14 cellular contexts compared by ENCODE assay signal in genomic region chr6:160730911-160731310, GRCh38.
DNase-seq lines count a peak whose midpoint lies in the region; ATAC-seq and TF ChIP-seq lines count a peak whose summit lies in the region.
"Had no signal": no experiment of that assay in that cellular context is flagged by ENCODE, and none has a peak within 500 bp of the region (broad histone marks: within the 10 kb centered on the region; RNA-seq: fewer than 3 reads in every experiment).

No MANE protein-coding gene starts in this region.

- TF ChIP-seq CTCF in GM12864 (IDR thresholded peaks at IDR 0.05; ENCODE audit: low read depth, low read length, missing control alignments), result peak; percentile 48

- ATAC-seq in HG02981 (IDR thresholded peaks at IDR 0.05; ENCODE audit: unreplicated experiment), result peak; percentile 37
- no peak for ATAC-seq in GM21515 (IDR thresholded peaks at IDR 0.05; ENCODE audit: unreplicated experiment)
- ATAC-seq in HG03039 (IDR thresholded peaks at IDR 0.05; ENCODE audit: unreplicated experiment), result no peak
- ATAC-seq: esophagus mucosa; natural killer cell treated with Interleukin-12 subunit alpha and Interleukin-12 subunit beta and Interleukin-15 and Interleukin-18, amount 100 ng/mL, for 72 hours had no signal

- no peak overlapping the region for H3K4me3 ChIP-seq in GM12864 (ENCODE audit: low read depth, low read length)
- H3K4me3 ChIP-seq: ascending aorta, skin epidermis had no signal

- no peak for DNase-seq in GM12864 (ENCODE audit: low read depth)
- peak; percentile 9 for DNase-seq in SW480 (ENCODE audit: low spot score)
- DNase-seq in left kidney (ENCODE audit: low read depth, low spot score), result peak; percentile 28
- no peak for DNase-seq in HK-2 (ENCODE audit: unreplicated experiment)
- DNase-seq: GOT3, NCI-H1092, NCI-H774 had no signal

Comparison
In these comparisons a context has a peak if more than half of its experiments do, and no peak if none do; other contexts are left out.
1. DNase-seq: peak in SW480 (single experiment) and left kidney (single experiment); none in GM12864 (single experiment) and HK-2 (single experiment).